1 cellular context compared by ENCODE assay signal in genomic region chr7:99685871-99686608, GRCh38.
TF ChIP-seq lines count a peak whose summit lies in the region.

No MANE protein-coding gene starts in this region.

TF ChIP-seq in K562, 482 proteins besides CTCF, POLR2A, EP300 and RAD21 (continued from another document):
- TF ChIP-seq, protein P1, sequence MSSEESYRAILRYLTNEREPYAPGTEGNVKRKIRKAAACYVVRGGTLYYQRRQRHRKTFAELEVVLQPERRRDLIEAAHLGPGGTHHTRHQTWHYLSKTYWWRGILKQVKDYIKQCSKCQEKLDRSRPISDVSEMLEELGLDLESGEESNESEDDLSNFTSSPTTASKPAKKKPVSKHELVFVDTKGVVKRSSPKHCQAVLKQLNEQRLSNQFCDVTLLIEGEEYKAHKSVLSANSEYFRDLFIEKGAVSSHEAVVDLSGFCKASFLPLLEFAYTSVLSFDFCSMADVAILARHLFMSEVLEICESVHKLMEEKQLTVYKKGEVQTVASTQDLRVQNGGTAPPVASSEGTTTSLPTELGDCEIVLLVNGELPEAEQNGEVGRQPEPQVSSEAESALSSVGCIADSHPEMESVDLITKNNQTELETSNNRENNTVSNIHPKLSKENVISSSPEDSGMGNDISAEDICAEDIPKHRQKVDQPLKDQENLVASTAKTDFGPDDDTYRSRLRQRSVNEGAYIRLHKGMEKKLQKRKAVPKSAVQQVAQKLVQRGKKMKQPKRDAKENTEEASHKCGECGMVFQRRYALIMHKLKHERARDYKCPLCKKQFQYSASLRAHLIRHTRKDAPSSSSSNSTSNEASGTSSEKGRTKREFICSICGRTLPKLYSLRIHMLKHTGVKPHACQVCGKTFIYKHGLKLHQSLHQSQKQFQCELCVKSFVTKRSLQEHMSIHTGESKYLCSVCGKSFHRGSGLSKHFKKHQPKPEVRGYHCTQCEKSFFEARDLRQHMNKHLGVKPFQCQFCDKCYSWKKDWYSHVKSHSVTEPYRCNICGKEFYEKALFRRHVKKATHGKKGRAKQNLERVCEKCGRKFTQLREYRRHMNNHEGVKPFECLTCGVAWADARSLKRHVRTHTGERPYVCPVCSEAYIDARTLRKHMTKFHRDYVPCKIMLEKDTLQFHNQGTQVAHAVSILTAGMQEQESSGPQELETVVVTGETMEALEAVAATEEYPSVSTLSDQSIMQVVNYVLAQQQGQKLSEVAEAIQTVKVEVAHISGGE (CRISPR knock-in tag; IDR thresholded peaks at IDR 0.05), result peak in 1 of 3 experiments; percentile 23; a peak in 1 of 6 replicates
- TF ChIP-seq NCOR1 (IDR thresholded peaks at IDR 0.05) (peak; percentile 64), ZNF592 (IDR thresholded peaks at IDR 0.05) (peak; percentile 58; the same call in 1 of the 2 replicates)
- TF ChIP-seq, protein P2, sequence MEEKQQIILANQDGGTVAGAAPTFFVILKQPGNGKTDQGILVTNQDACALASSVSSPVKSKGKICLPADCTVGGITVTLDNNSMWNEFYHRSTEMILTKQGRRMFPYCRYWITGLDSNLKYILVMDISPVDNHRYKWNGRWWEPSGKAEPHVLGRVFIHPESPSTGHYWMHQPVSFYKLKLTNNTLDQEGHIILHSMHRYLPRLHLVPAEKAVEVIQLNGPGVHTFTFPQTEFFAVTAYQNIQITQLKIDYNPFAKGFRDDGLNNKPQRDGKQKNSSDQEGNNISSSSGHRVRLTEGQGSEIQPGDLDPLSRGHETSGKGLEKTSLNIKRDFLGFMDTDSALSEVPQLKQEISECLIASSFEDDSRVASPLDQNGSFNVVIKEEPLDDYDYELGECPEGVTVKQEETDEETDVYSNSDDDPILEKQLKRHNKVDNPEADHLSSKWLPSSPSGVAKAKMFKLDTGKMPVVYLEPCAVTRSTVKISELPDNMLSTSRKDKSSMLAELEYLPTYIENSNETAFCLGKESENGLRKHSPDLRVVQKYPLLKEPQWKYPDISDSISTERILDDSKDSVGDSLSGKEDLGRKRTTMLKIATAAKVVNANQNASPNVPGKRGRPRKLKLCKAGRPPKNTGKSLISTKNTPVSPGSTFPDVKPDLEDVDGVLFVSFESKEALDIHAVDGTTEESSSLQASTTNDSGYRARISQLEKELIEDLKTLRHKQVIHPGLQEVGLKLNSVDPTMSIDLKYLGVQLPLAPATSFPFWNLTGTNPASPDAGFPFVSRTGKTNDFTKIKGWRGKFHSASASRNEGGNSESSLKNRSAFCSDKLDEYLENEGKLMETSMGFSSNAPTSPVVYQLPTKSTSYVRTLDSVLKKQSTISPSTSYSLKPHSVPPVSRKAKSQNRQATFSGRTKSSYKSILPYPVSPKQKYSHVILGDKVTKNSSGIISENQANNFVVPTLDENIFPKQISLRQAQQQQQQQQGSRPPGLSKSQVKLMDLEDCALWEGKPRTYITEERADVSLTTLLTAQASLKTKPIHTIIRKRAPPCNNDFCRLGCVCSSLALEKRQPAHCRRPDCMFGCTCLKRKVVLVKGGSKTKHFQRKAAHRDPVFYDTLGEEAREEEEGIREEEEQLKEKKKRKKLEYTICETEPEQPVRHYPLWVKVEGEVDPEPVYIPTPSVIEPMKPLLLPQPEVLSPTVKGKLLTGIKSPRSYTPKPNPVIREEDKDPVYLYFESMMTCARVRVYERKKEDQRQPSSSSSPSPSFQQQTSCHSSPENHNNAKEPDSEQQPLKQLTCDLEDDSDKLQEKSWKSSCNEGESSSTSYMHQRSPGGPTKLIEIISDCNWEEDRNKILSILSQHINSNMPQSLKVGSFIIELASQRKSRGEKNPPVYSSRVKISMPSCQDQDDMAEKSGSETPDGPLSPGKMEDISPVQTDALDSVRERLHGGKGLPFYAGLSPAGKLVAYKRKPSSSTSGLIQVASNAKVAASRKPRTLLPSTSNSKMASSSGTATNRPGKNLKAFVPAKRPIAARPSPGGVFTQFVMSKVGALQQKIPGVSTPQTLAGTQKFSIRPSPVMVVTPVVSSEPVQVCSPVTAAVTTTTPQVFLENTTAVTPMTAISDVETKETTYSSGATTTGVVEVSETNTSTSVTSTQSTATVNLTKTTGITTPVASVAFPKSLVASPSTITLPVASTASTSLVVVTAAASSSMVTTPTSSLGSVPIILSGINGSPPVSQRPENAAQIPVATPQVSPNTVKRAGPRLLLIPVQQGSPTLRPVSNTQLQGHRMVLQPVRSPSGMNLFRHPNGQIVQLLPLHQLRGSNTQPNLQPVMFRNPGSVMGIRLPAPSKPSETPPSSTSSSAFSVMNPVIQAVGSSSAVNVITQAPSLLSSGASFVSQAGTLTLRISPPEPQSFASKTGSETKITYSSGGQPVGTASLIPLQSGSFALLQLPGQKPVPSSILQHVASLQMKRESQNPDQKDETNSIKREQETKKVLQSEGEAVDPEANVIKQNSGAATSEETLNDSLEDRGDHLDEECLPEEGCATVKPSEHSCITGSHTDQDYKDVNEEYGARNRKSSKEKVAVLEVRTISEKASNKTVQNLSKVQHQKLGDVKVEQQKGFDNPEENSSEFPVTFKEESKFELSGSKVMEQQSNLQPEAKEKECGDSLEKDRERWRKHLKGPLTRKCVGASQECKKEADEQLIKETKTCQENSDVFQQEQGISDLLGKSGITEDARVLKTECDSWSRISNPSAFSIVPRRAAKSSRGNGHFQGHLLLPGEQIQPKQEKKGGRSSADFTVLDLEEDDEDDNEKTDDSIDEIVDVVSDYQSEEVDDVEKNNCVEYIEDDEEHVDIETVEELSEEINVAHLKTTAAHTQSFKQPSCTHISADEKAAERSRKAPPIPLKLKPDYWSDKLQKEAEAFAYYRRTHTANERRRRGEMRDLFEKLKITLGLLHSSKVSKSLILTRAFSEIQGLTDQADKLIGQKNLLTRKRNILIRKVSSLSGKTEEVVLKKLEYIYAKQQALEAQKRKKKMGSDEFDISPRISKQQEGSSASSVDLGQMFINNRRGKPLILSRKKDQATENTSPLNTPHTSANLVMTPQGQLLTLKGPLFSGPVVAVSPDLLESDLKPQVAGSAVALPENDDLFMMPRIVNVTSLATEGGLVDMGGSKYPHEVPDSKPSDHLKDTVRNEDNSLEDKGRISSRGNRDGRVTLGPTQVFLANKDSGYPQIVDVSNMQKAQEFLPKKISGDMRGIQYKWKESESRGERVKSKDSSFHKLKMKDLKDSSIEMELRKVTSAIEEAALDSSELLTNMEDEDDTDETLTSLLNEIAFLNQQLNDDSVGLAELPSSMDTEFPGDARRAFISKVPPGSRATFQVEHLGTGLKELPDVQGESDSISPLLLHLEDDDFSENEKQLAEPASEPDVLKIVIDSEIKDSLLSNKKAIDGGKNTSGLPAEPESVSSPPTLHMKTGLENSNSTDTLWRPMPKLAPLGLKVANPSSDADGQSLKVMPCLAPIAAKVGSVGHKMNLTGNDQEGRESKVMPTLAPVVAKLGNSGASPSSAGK (IDR thresholded peaks at IDR 0.05), result peak; percentile 54
